ENCODE assay signal across 8 cellular contexts in genomic region chr11:28107726-28108618, GRCh38. TPM values are rescaled to one million over a fixed set of nuclear protein-coding genes. Genes with fewer than 3 reads are reported as not detected.
A peak's percentile ranks its signal among the peaks of the same experiment; 100 is the strongest.
DNase-seq lines count a peak whose midpoint lies in the region; ATAC-seq, FAIRE-seq and TF ChIP-seq lines count a peak whose summit lies in the region.

Gene KIF18A, minus strand, starts transcription at chr11:28108156. Its CDS starts 10,209 bp downstream, at chr11:28097947.
A gene with protein sequence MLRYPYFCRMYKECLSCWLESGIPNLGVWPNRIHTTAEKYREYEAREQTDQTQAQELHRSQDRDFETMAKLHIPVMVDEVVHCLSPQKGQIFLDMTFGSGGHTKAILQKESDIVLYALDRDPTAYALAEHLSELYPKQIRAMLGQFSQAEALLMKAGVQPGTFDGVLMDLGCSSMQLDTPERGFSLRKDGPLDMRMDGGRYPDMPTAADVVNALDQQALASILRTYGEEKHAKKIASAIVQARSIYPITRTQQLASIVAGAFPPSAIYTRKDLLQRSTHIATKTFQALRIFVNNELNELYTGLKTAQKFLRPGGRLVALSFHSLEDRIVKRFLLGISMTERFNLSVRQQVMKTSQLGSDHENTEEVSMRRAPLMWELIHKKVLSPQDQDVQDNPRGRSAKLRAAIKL (plus strand): TSS chr11:28108388. CDS start chr11:28113335, 4,947 bp downstream.

- peaks cover 34% of the 10 kb centered on the region for H4K20me1 ChIP-seq in OCI-LY7 (ENCODE audit: insufficient read depth, low read length)

- peak within 1 kb of the TSS; percentile 82 for H3K27ac ChIP-seq in OCI-LY7 (ENCODE audit: low read depth, low read length, poor library complexity, severe bottlenecking)

- H3K4me3 ChIP-seq in OCI-LY7 (ENCODE audit: low read depth, low read length, poor library complexity, severe bottlenecking) (peak within 1 kb of the TSS; percentile 93), mononuclear cell (ENCODE audit: low read length) (peak within 1 kb of the TSS; percentile 67)

- H3K36me3 ChIP-seq in OCI-LY7 (ENCODE audit: insufficient read depth, low read length) = peaks cover 5% of the 10 kb centered on the region; the same call in 1 of the 2 replicates

- H3K4me1 ChIP-seq in OCI-LY7 (ENCODE audit: insufficient read depth, low read length, poor library complexity, severe bottlenecking) = peaks cover 40% of the 10 kb centered on the region
- peaks cover 28% of the 10 kb centered on the region for H3K4me1 ChIP-seq in mononuclear cell (ENCODE audit: insufficient read depth, low read length)

- H3K4me2 ChIP-seq in OCI-LY7 (ENCODE audit: low read length) = peak within 1 kb of the TSS; percentile 86

- peak; percentile 27 for DNase-seq in D721Med (ENCODE audit: insufficient read length, low spot score)
- DNase-seq in HuH-7.5 (ENCODE audit: low spot score) = peak; percentile 66
- peak; percentile 99 for DNase-seq in OCI-LY7 (ENCODE audit: low spot score)
- peak; percentile 96 for DNase-seq in activated T-cell treated with anti-CD3 and anti-CD28 coated beads for 1 hour (ENCODE audit: low read depth)
- DNase-seq in epidermal melanocyte (ENCODE audit: insufficient read length, low spot score) = peak; percentile 65
- DNase-seq in stimulated activated CD8-positive, alpha-beta memory T cell treated with anti-CD3 and anti-CD28 coated beads, Interleukin-4, amount 100 ng/mL, for 1 hour (ENCODE audit: low read depth in 2 of 2, low spot score in 1 of 2) = peak; percentile 97 to 98

- TF ChIP-seq CTCF in D721Med (IDR thresholded peaks at IDR 0.05; ENCODE audit: insufficient read depth, missing control alignments) (no peak), OCI-LY7 (conservative IDR thresholded peaks at IDR 0.05; ENCODE audit: low read length) (no peak)

- CTCF ChIA-PET in OCI-LY7 (lab: Charles Lee; ENCODE audit: unreplicated experiment) = no interaction called here

- ATAC-seq in GM21526 (IDR thresholded peaks at IDR 0.05; ENCODE audit: low FRiP score, unreplicated experiment) = peak; percentile 93

- no peaks in the 10 kb centered on the region for H3K9me2 ChIP-seq in OCI-LY7 (ENCODE audit: insufficient read depth, low read length)

- POLR2A ChIA-PET in OCI-LY7 (lab: Charles Lee) = interaction anchor here (0.6 to 5.8 kb wide), 14 partner anchors 8 to 156 kb away, joined by 3 to 38 read pairs (median 5); no protein-coding TSS in a partner anchor

- H3K9me3 ChIP-seq in OCI-LY7 (ENCODE audit: low read length) = no peaks in the 10 kb centered on the region
- no peaks in the 10 kb centered on the region for H3K9me3 ChIP-seq in mononuclear cell (ENCODE audit: low read depth, low read length)

- FAIRE-seq in D721Med (lab: Jason Lieb, UNC) = no peak

- intact Hi-C loops in OCI-LY7 (cut with micrococcal nuclease; ENCODE audit: unreplicated experiment) = loop anchor here (2.0 to 5.0 kb wide), 2 partner anchors 601 to 1196 kb away; partner anchors contain the start of gene LIN7C

- H3K79me2 ChIP-seq in OCI-LY7 (ENCODE audit: insufficient read depth, low read depth, low read length) = peaks cover 89% of the 10 kb centered on the region

- peak within 1 kb of the TSS; percentile 75 for H2AFZ ChIP-seq in OCI-LY7 (ENCODE audit: low read length)

- BruUV-seq in OCI-LY7 (replicated peaks; lab: Mats Ljungman, UMichigan) = TSS peak; percentile 77

- H3K27me3 ChIP-seq in mononuclear cell (ENCODE audit: insufficient read depth, low read length) = no peaks in the 10 kb centered on the region

RNA-seq across cellular contexts. Expression of gene KIF18A, which starts in this region (rescaled TPM):
- 36.4 and 41.5 TPM in 2 replicates for total RNA-seq in OCI-LY7 (2014; rRNA removed; shearing (Covaris generic))
- total RNA-seq in OCI-LY7 (2022) = 42.3 and 47.1 TPM in 2 replicates
- total RNA-seq in mononuclear cell = 6.2 TPM

RNA-seq across cellular contexts. Expression of the second gene that starts in this region (rescaled TPM):
- total RNA-seq in OCI-LY7 (2014; rRNA removed; shearing (Covaris generic)) = 11.7 and 18.9 TPM in 2 replicates
- total RNA-seq in OCI-LY7 (2022) (19.5 and 19.7 TPM in 2 replicates), mononuclear cell (5.2 TPM)

Comparison
In these comparisons a context has a peak if more than half of its experiments do, and no peak if none do; other contexts are left out.
1. Peak in every context shown above with its lines: DNase-seq, ATAC-seq, H3K4me3 ChIP-seq and H3K27ac ChIP-seq.
2. DNase-seq: peak in every context shown above with its lines; median percentile 99 in OCI-LY7; 98 in stimulated activated CD8-positive, alpha-beta memory T cell treated with anti-CD3 and anti-CD28 coated beads, Interleukin-4, amount 100 ng/mL, for 1 hour; 96 in activated T-cell treated with anti-CD3 and anti-CD28 coated beads for 1 hour; 66 in HuH-7.5; 65 in epidermal melanocyte; 27 in D721Med.